In the genomic region with DNA sequence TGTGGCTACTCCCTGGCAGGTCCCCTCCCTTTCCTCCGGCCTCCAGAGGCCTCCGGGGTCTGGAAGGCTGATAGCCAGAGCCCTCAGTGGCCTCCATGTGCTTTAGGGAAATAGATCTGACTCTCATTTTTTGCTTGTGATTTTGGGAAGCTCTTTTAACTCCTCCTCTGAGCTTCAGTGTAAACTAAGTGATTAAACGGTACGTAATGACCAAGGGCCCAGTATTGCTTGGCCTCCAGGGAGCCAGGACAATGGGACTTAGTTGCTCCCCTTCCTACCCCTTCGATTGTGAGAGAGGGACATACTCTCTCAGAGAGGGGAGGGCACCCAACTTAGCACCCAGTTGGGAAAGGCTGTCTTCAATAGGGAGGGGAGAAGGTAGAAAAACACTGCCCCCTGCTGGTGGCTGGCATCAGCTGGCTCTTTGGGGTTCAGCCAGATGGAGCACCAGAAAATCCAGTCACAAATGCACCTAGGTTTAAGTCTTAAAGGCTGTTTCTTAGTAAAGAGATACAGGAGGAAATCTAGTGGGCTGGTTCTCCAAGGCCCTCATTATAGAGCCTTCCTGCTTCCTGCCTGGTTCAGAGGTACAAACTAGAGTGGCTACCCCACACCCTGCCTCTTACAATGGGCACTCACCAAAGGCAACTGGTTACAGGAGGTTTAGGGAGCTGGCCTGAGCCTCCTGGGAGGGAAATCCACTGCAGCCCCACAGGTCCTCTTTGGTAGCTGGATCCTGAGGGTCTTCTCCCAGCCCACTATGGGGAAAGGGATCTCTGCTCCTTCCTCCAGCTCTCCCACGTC, we compare ENCODE assay signal across 8 cellular contexts. TPM values are rescaled to one million over a fixed set of nuclear protein-coding genes. Genes with fewer than 3 reads are reported as not detected.
DNase-seq lines count a peak whose midpoint lies in the region; ATAC-seq and TF ChIP-seq lines count a peak whose summit lies in the region.

No MANE protein-coding gene starts in this region.

- intact Hi-C loops in natural killer cell (cut with micrococcal nuclease) = loop anchor here (1.0 to 5.0 kb wide), 4 partner anchors 38 to 1296 kb away; no protein-coding TSS in a partner anchor

- TF ChIP-seq CTCF in natural killer cell (IDR thresholded peaks at IDR 0.05) = peak; percentile 88

- WGBS in esophagus, 2 donors = 40 to 45% methylated on average over 6 of the region's 6 CpGs

- DNase-seq in CD4-positive, CD25-positive, alpha-beta regulatory T cell = peak; percentile 75 to 85 (median 83)
- peak; percentile 51 for DNase-seq in HS-27A (ENCODE audit: low read depth)
- DNase-seq in OCI-M2 (lab: John Stamatoyannopoulos, UW; ENCODE audit: unreplicated experiment) = peak; percentile 62
- peak; percentile 77 for DNase-seq in activated T-cell treated with anti-CD3 and anti-CD28 coated beads for 48 hours (ENCODE audit: low read depth)
- peak; percentile 84 for DNase-seq in natural killer cell
- DNase-seq in stimulated activated naive CD4-positive, alpha-beta T cell treated with Interleukin-2 at 50 U/mL for 16 hours (lab: John Stamatoyannopoulos, UW) = peak; percentile 80

- no peaks in the 10 kb centered on the region for H3K9me3 Mint-ChIP-seq in CD4-positive, CD25-positive, alpha-beta regulatory T cell
- H3K9me3 Mint-ChIP-seq in natural killer cell = no peaks in the 10 kb centered on the region

- H3K27me3 ChIP-seq in CD4-positive, CD25-positive, alpha-beta regulatory T cell (ENCODE audit: control insufficient read depth, insufficient read depth, low read length) = no peaks in the 10 kb centered on the region
- no peaks in the 10 kb centered on the region for H3K27me3 ChIP-seq in esophagus (ENCODE audit: control insufficient read depth in 1 of 2, insufficient read depth in 2 of 2, low read length in 2 of 2)

- peak overlapping the region; percentile 26 for H3K4me3 ChIP-seq in CD4-positive, CD25-positive, alpha-beta regulatory T cell (ENCODE audit: low read depth, low read length)
- H3K4me3 ChIP-seq in esophagus (ENCODE audit: low read depth in 1 of 2, low read length in 2 of 2) = no peak overlapping the region

- peaks cover 52% of the 10 kb centered on the region for H3K36me3 Mint-ChIP-seq in CD4-positive, CD25-positive, alpha-beta regulatory T cell
- H3K36me3 Mint-ChIP-seq in natural killer cell = no peaks in the 10 kb centered on the region

- H3K9me3 ChIP-seq in CD4-positive, CD25-positive, alpha-beta regulatory T cell (ENCODE audit: control insufficient read depth in 2 of 2, low read length in 2 of 2) = no peaks in the 10 kb centered on the region
- H3K9me3 ChIP-seq in esophagus (ENCODE audit: control insufficient read depth in 2 of 2, insufficient read depth in 1 of 2, low read depth in 1 of 2, low read length in 1 of 2) = no peaks in the 10 kb centered on the region

- H3K4me1 ChIP-seq in CD4-positive, CD25-positive, alpha-beta regulatory T cell (ENCODE audit: control insufficient read depth, insufficient read depth, low read length, poor library complexity, severe bottlenecking) = peaks cover 57% of the 10 kb centered on the region
- H3K4me1 ChIP-seq in esophagus (ENCODE audit: control insufficient read depth in 2 of 2, insufficient read depth in 2 of 2, low read length in 1 of 2) = peaks cover 5 to 26% of the 10 kb centered on the region in 2 donors

- no peaks in the 10 kb centered on the region for H3K27me3 Mint-ChIP-seq in CD4-positive, CD25-positive, alpha-beta regulatory T cell
- H3K27me3 Mint-ChIP-seq in natural killer cell (ENCODE audit: low read depth in 2 of 2) = no peaks in the 10 kb centered on the region

- H3K27ac Mint-ChIP-seq in CD4-positive, CD25-positive, alpha-beta regulatory T cell = peak overlapping the region; percentile 89 to 100 (median 93)
- peak overlapping the region; percentile 90 to 100 for H3K27ac Mint-ChIP-seq in natural killer cell

- peaks cover 18 to 80% (median 54%) of the 10 kb centered on the region in 4 donors for H3K4me1 Mint-ChIP-seq in CD4-positive, CD25-positive, alpha-beta regulatory T cell
- peaks cover 62 to 66% of the 10 kb centered on the region in 2 donors for H3K4me1 Mint-ChIP-seq in natural killer cell

- ATAC-seq in CD4-positive, CD25-positive, alpha-beta regulatory T cell (ENCODE audit: low read depth in 2 of 2) = peak; percentile 52 to 54
- ATAC-seq in natural killer cell (peak; percentile 24 to 59 (median 39)), GM21528 (IDR thresholded peaks at IDR 0.05; ENCODE audit: low FRiP score, unreplicated experiment) (no peak)

- H3K36me3 ChIP-seq in CD4-positive, CD25-positive, alpha-beta regulatory T cell (ENCODE audit: control insufficient read depth, insufficient read depth, low read length) = peaks cover 76% of the 10 kb centered on the region
- H3K36me3 ChIP-seq in esophagus (ENCODE audit: control insufficient read depth in 2 of 2, insufficient read depth in 2 of 2, low read length in 1 of 2) = peaks cover 0 to 24% of the 10 kb centered on the region in 2 donors

- H3K4me3 Mint-ChIP-seq in CD4-positive, CD25-positive, alpha-beta regulatory T cell = peak overlapping the region; percentile 77 to 91 (median 84)
- H3K4me3 Mint-ChIP-seq in natural killer cell = peak overlapping the region; percentile 94

- peak overlapping the region; percentile 86 for H3K27ac ChIP-seq in CD4-positive, CD25-positive, alpha-beta regulatory T cell (ENCODE audit: insufficient read depth, low read length, poor library complexity, severe bottlenecking)
- H3K27ac ChIP-seq in esophagus (ENCODE audit: low read depth in 2 of 2, low read length in 1 of 2) = peak overlapping the region; percentile 78 to 98

RNA-seq across cellular contexts. Expression of a gene that starts 28.6 kb away (rescaled TPM):
- 35.7 TPM for total RNA-seq in CD4-positive, CD25-positive, alpha-beta regulatory T cell
- polyA plus RNA-seq in CD4-positive, CD25-positive, alpha-beta regulatory T cell = 10 to 100 TPM; 21.3 to 32.6 (median 26.7) TPM
- polyA plus RNA-seq in esophagus = 10 to 100 TPM; 34.1 to 34.3 TPM
- total RNA-seq in natural killer cell = 10 to 100 TPM; 31.8 to 34.6 (median 32.7) TPM

RNA-seq across cellular contexts. Expression of a gene that starts 51.7 kb away (rescaled TPM):
- 0.67 TPM for total RNA-seq in CD4-positive, CD25-positive, alpha-beta regulatory T cell
- under 1 TPM in 1 of 4 donors, not detected in 3; 0.32 TPM for polyA plus RNA-seq in CD4-positive, CD25-positive, alpha-beta regulatory T cell
- 1 to 10 TPM in 1 of 2 donors, under 1 TPM in 1; 0.77 to 1.3 TPM for polyA plus RNA-seq in esophagus
- under 1 TPM; 0.16 to 0.66 (median 0.43) TPM for total RNA-seq in natural killer cell
